Comparison of ENCODE assay signal across 20 cellular contexts in genomic region chr13:40458283-40459031, GRCh38.
"Had no signal": no experiment of that assay in that cellular context is flagged by ENCODE, and none has a peak within 500 bp of the region (broad histone marks: within the 10 kb centered on the region; RNA-seq: fewer than 3 reads in every experiment).

No MANE protein-coding gene starts in this region.

- H3K36me3 ChIP-seq: left ventricle myocardium inferior, lower lobe of right lung, pancreas, prostate gland, sigmoid colon, stomach had no signal

- H3K4me3 ChIP-seq: coronary artery, left ventricle myocardium inferior, lower lobe of right lung, pancreas, prostate gland, sigmoid colon, skin epidermis, stomach had no signal

- H3K27me3 ChIP-seq: foreskin keratinocyte, pancreas, sigmoid colon, stomach had no signal

- H3K27ac ChIP-seq: coronary artery, foreskin keratinocyte, left ventricle myocardium inferior, lower lobe of right lung, pancreas, prostate gland, sigmoid colon, skin epidermis, stomach had no signal

- DNase-seq: effector CD4-positive, alpha-beta T cell; endodermal cell; erythroblast; foreskin keratinocyte; immature natural killer cell; left ventricle myocardium inferior; lower lobe of right lung; midbrain; occipital lobe; pancreas; sigmoid colon; stimulated activated CD4-positive, alpha-beta T cell treated with anti-CD3 and anti-CD28 coated beads, Interleukin-2, amount 100 ng/mL, for 24 hours; stimulated activated CD4-positive, alpha-beta T cell treated with anti-CD3 and anti-CD28 coated beads, Interleukin-4, amount 100 ng/mL, for 4 hours; stimulated activated naive CD4-positive, alpha-beta T cell; stomach; substantia nigra had no signal

- ATAC-seq: foreskin keratinocyte; lower lobe of right lung; natural killer cell treated with Interleukin-12 subunit alpha and Interleukin-12 subunit beta and Interleukin-15 and Interleukin-18, amount 100 ng/mL, for 72 hours; pancreas had no signal

- H3K9me3 ChIP-seq: left ventricle myocardium inferior, lower lobe of right lung, pancreas, prostate gland, sigmoid colon, stomach had no signal

- H3K4me1 ChIP-seq: left ventricle myocardium inferior, lower lobe of right lung, pancreas, prostate gland, sigmoid colon, stomach had no signal
